In genomic region chr17:9299695-9300094, GRCh38 we compare ENCODE assay signal across 27 cellular contexts.
"Had no signal": no experiment of that assay in that cellular context is flagged by ENCODE, and none has a peak within 500 bp of the region (broad histone marks: within the 10 kb centered on the region; RNA-seq: fewer than 3 reads in every experiment).

No MANE protein-coding gene starts in this region.

- H3K9me3 ChIP-seq: left ventricle myocardium inferior, mucosa of descending colon, pancreas, prostate gland, sigmoid colon, spleen, suprapubic skin, thoracic aorta, tibial artery, uterus had no signal

- H3K4me1 ChIP-seq: left ventricle myocardium inferior, pancreas, prostate gland, suprapubic skin, tibial artery, uterus had no signal

- H3K27ac Mint-ChIP-seq: immature natural killer cell; naive thymus-derived CD8-positive, alpha-beta T cell; nephron; stimulated activated effector memory CD8-positive, alpha-beta T cell treated with anti-CD3 and anti-CD28 coated beads, Interleukin-12 subunit alpha, Interleukin-12 subunit beta, amount 100 ng/mL, for 72 hours; stimulated activated naive CD8-positive, alpha-beta T cell treated with anti-CD3 and anti-CD28 coated beads, Interleukin-15, Interleukin-2, amounts not matched to agents 100 ng/mL and 50 ng/mL, for 24 hours; type B pancreatic cell had no signal

- H3K9me3 Mint-ChIP-seq: immature natural killer cell; naive thymus-derived CD8-positive, alpha-beta T cell; nephron; neural crest cell; stimulated activated effector memory CD8-positive, alpha-beta T cell treated with anti-CD3 and anti-CD28 coated beads, Interleukin-12 subunit alpha, Interleukin-12 subunit beta, amount 100 ng/mL, for 72 hours; stimulated activated naive CD8-positive, alpha-beta T cell treated with anti-CD3 and anti-CD28 coated beads, Interleukin-15, Interleukin-2, amounts not matched to agents 100 ng/mL and 50 ng/mL, for 24 hours had no signal

- H3K36me3 ChIP-seq: left ventricle myocardium inferior, pancreas, prostate gland, sigmoid colon, suprapubic skin, thoracic aorta, uterus had no signal

- H3K4me1 Mint-ChIP-seq: nephron; stimulated activated effector memory CD8-positive, alpha-beta T cell treated with anti-CD3 and anti-CD28 coated beads, Interleukin-12 subunit alpha, Interleukin-12 subunit beta, amount 100 ng/mL, for 72 hours had no signal

- H3K27me3 ChIP-seq: pancreas, sigmoid colon, spleen, suprapubic skin, tibial artery, uterus had no signal

- H3K27ac ChIP-seq: left ventricle myocardium inferior, pancreas, prostate gland, sigmoid colon, spleen, suprapubic skin, thoracic aorta, tibial artery, uterus had no signal

- H3K27me3 Mint-ChIP-seq: naive thymus-derived CD8-positive, alpha-beta T cell; stimulated activated naive CD8-positive, alpha-beta T cell treated with anti-CD3 and anti-CD28 coated beads, Interleukin-15, Interleukin-2, amounts not matched to agents 100 ng/mL and 50 ng/mL, for 24 hours; type B pancreatic cell had no signal

- DNase-seq: hippocampal formation; immature natural killer cell; left ventricle myocardium inferior; midbrain; mucosa of descending colon; naive thymus-derived CD8-positive, alpha-beta T cell; nucleus accumbens; pancreas; posterior cingulate gyrus; retina; right cardiac atrium; sigmoid colon; small intestine; spleen; stimulated activated CD4-positive, alpha-beta T cell treated with anti-CD3 and anti-CD28 coated beads, Interleukin-4, amount 100 ng/mL, for 24 hours; stimulated activated naive CD4-positive, alpha-beta T cell; tibial artery; uterus had no signal

- ATAC-seq: mucosa of descending colon; naive thymus-derived CD8-positive, alpha-beta T cell; pancreas; right cardiac atrium; stimulated activated effector memory CD8-positive, alpha-beta T cell treated with anti-CD3 and anti-CD28 coated beads, Interleukin-12 subunit alpha, Interleukin-12 subunit beta, amount 100 ng/mL, for 72 hours had no signal

- H3K36me3 Mint-ChIP-seq: immature natural killer cell; naive thymus-derived CD8-positive, alpha-beta T cell had no signal

- H3K4me3 Mint-ChIP-seq: immature natural killer cell; naive thymus-derived CD8-positive, alpha-beta T cell; nephron; neural crest cell; stimulated activated effector memory CD8-positive, alpha-beta T cell treated with anti-CD3 and anti-CD28 coated beads, Interleukin-12 subunit alpha, Interleukin-12 subunit beta, amount 100 ng/mL, for 72 hours; stimulated activated naive CD8-positive, alpha-beta T cell treated with anti-CD3 and anti-CD28 coated beads, Interleukin-15, Interleukin-2, amounts not matched to agents 100 ng/mL and 50 ng/mL, for 24 hours; type B pancreatic cell had no signal

- H3K4me3 ChIP-seq: left ventricle myocardium inferior, lung, mucosa of descending colon, pancreas, prostate gland, sigmoid colon, spleen, suprapubic skin, thoracic aorta, tibial artery, uterus had no signal
